Comparison of ENCODE assay signal across 22 cellular contexts in the genomic region with DNA sequence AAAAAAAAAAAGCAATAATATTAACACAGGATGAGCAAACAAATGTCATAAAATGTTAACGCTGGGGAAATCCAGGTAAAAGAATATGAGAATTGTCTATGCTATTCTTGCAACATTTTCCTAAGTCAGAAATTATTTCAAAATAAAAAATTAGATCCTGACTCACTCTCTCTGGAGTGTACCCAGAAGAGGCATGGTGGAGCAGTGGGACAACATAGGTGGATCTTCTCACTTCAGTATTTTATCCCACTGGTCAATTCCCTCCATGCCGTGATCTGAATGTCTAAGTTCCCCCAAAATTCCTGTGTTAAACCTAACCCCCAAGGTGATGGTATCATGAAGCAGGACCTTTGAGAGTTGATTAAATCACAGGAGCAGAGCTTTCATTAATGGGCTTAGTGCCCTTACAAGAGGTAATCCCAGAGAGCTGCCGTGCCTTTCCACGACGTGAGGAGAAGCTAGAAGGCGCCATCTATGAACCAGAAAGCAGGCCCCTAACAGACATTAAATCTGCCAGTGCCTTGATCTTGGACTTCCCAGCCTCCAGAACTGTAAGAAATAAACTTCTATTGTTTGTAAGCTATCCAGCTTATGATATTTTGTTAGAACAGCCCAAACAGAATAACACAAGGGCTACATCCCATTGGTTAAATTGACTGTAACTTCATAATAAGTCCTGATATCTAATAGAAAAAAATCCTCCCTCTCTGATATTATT. TPM values are rescaled to one million over a fixed set of nuclear protein-coding genes. Genes with fewer than 3 reads are reported as not detected.
DNase-seq lines count a peak whose midpoint lies in the region; ATAC-seq, FAIRE-seq and TF ChIP-seq lines count a peak whose summit lies in the region.
"Had no signal": no experiment of that assay in that cellular context is flagged by ENCODE, and none has a peak within 500 bp of the region (broad histone marks: within the 10 kb centered on the region; RNA-seq: fewer than 3 reads in every experiment).

No MANE protein-coding gene starts in this region.

- CTCF ChIA-PET in HepG2 (lab: Yijun Ruan, JAX; ENCODE audit: low intra/inter-chr PET ratio, low total read pairs) (no interaction called here), Caco-2 (lab: Charles Lee) (no interaction called here)
- CTCF ChIA-PET in naive thymus-derived CD4-positive, alpha-beta T cell (lab: Charles Lee), result no interaction called here

- in situ Hi-C loops in HepG2 (cut with HindIII; ENCODE audit: extremely low pct_ligation_motif_present, low pct_unique_long_range_greater_than_20kb), result no loop called here

- H3K36me3 Mint-ChIP-seq in memory B cell, result peaks cover 5% of the 10 kb centered on the region
- no peaks in the 10 kb centered on the region for H3K36me3 Mint-ChIP-seq in Caco-2 (ENCODE audit: insufficient read depth, unreplicated experiment)
- no peaks in the 10 kb centered on the region for H3K36me3 Mint-ChIP-seq in naive thymus-derived CD4-positive, alpha-beta T cell
- H3K36me3 Mint-ChIP-seq: CD8-positive, alpha-beta T cell had no signal

- no peak overlapping the region for H2AFZ ChIP-seq in HepG2 (ENCODE audit: low read length)
- H2AFZ ChIP-seq in Karpas-422 (ENCODE audit: low read length), result no peak overlapping the region

- no peaks in the 10 kb centered on the region for H3K27me3 ChIP-seq in HepG2 (ENCODE audit: control insufficient read depth in 1 of 2, insufficient read depth in 2 of 2, low read length in 2 of 2)
- no peaks in the 10 kb centered on the region for H3K27me3 ChIP-seq in right lobe of liver
- H3K27me3 ChIP-seq in Karpas-422 (ENCODE audit: low read length), result no peaks in the 10 kb centered on the region
- no peaks in the 10 kb centered on the region for H3K27me3 ChIP-seq in esophagus muscularis mucosa
- no peaks in the 10 kb centered on the region for H3K27me3 ChIP-seq in Caco-2 (replicated peaks; ENCODE audit: control insufficient read depth, insufficient read depth, low read length)
- H3K27me3 ChIP-seq in naive thymus-derived CD4-positive, alpha-beta T cell (ENCODE audit: control insufficient read depth in 2 of 2, insufficient read depth in 2 of 2, low read length in 2 of 2), result no peaks in the 10 kb centered on the region

- H3K27me3 Mint-ChIP-seq in memory B cell (no peaks in the 10 kb centered on the region), Caco-2 (ENCODE audit: insufficient read depth, unreplicated experiment) (no peaks in the 10 kb centered on the region)
- H3K27me3 Mint-ChIP-seq in naive thymus-derived CD4-positive, alpha-beta T cell, result peaks cover 0 to 24% (median 0%) of the 10 kb centered on the region in 5 donors

- no peak overlapping the region for H3K4me2 ChIP-seq in HepG2 (ENCODE audit: low read depth, low read length)
- H3K4me2 ChIP-seq in Karpas-422 (ENCODE audit: low read depth, low read length, poor library complexity, severe bottlenecking), result peak overlapping the region; percentile 66
- H3K4me2 ChIP-seq: A549 had no signal

- H4K20me1 ChIP-seq in HepG2 (ENCODE audit: insufficient read depth, low read length) (peaks cover 10% of the 10 kb centered on the region; the same call in 1 of the 2 replicates), Karpas-422 (ENCODE audit: insufficient read depth, low read depth, low read length) (peaks cover 11% of the 10 kb centered on the region; the same call in 1 of the 2 replicates)

- H3K27ac Mint-ChIP-seq in memory B cell (peak overlapping the region; percentile 75), Caco-2 (ENCODE audit: unreplicated experiment) (no peak overlapping the region)
- no peak overlapping the region for H3K27ac Mint-ChIP-seq in naive thymus-derived CD4-positive, alpha-beta T cell
- H3K27ac Mint-ChIP-seq: CD8-positive, alpha-beta T cell had no signal

- H3K4me3 Mint-ChIP-seq in memory B cell (no peak overlapping the region), Caco-2 (ENCODE audit: unreplicated experiment) (no peak overlapping the region)
- H3K4me3 Mint-ChIP-seq in naive thymus-derived CD4-positive, alpha-beta T cell, result no peak overlapping the region
- H3K4me3 Mint-ChIP-seq: CD8-positive, alpha-beta T cell had no signal

- no peak for ATAC-seq in HepG2
- no peak for ATAC-seq in right lobe of liver
- ATAC-seq in memory B cell (ENCODE audit: low read depth), result no peak
- no peak for ATAC-seq in naive thymus-derived CD4-positive, alpha-beta T cell
- ATAC-seq: A549; CD8-positive, alpha-beta T cell; SK-N-SH treated with all-trans-retinoic acid at 6 μM for 48 hours had no signal

- WGBS in HepG2 (ENCODE audit: low lambda C conversion rate), result 94% methylated on average over 6 of the region's 6 CpGs
- WGBS in right lobe of liver (ENCODE audit: insufficient coverage, low coverage, low lambda C conversion rate, missing lambda C conversion rate), result 76% methylated on average over 3 of the region's 6 CpGs
- 88% methylated on average over 6 of the region's 6 CpGs for WGBS in esophagus muscularis mucosa

- no peaks in the 10 kb centered on the region for H3K9me2 ChIP-seq in Karpas-422 (replicated peaks; ENCODE audit: insufficient read depth, low read length)

- H3K27ac ChIP-seq in HepG2 (ENCODE audit: extremely low read length, insufficient read depth, low read length) (no peak overlapping the region), right lobe of liver (no peak overlapping the region), Karpas-422 (ENCODE audit: low read length) (peak overlapping the region; percentile 94), esophagus muscularis mucosa (replicated peaks in 1 of 4) (no peak overlapping the region)
- H3K27ac ChIP-seq in naive thymus-derived CD4-positive, alpha-beta T cell (ENCODE audit: low read depth, low read length), result no peak overlapping the region
- H3K27ac ChIP-seq: A549 had no signal

- H3K9ac ChIP-seq in HepG2 (ENCODE audit: insufficient read depth, low read depth, low read length), result no peak overlapping the region
- no peak overlapping the region for H3K9ac ChIP-seq in Karpas-422 (ENCODE audit: low read length)

- no peaks in the 10 kb centered on the region for H3K9me3 ChIP-seq in HepG2 (ENCODE audit: low read length)
- no peaks in the 10 kb centered on the region for H3K9me3 ChIP-seq in right lobe of liver
- H3K9me3 ChIP-seq in Karpas-422 (ENCODE audit: low read length), result no peaks in the 10 kb centered on the region
- H3K9me3 ChIP-seq in esophagus muscularis mucosa, result no peaks in the 10 kb centered on the region
- H3K9me3 ChIP-seq in Caco-2, result peaks cover 1% of the 10 kb centered on the region; the same call in 1 of the 2 replicates
- no peaks in the 10 kb centered on the region for H3K9me3 ChIP-seq in naive thymus-derived CD4-positive, alpha-beta T cell (ENCODE audit: control insufficient read depth in 2 of 3, low read length in 3 of 3)
- H3K9me3 ChIP-seq: A549 had no signal

- BruUV-seq in HepG2 (replicated peaks; lab: Mats Ljungman, UMichigan) (no TSS peak), Caco-2 (replicated peaks; lab: Mats Ljungman, UMichigan) (no TSS peak)

- H3K4me1 ChIP-seq in HepG2 (ENCODE audit: insufficient read depth, low read length) (peaks cover 42% of the 10 kb centered on the region), right lobe of liver (no peaks in the 10 kb centered on the region), Karpas-422 (ENCODE audit: low read length) (peaks cover 84% of the 10 kb centered on the region), esophagus muscularis mucosa (peaks cover 0 to 30% (median 27%) of the 10 kb centered on the region in 4 donors), Caco-2 (0 out of 2 replicates have a peak, but pooled peaks cover 4% of the 10 kb centered on the region)
- no peaks in the 10 kb centered on the region for H3K4me1 ChIP-seq in naive thymus-derived CD4-positive, alpha-beta T cell (ENCODE audit: control insufficient read depth in 2 of 2, insufficient read depth in 2 of 2, low read length in 2 of 2)

- TF ChIP-seq CTCF in HepG2 (CRISPR knock-in tag; IDR thresholded peaks at IDR 0.05) (no peak), right lobe of liver (IDR thresholded peaks at IDR 0.05) (no peak), esophagus muscularis mucosa (IDR thresholded peaks at IDR 0.05) (no peak), Caco-2 (IDR thresholded peaks at IDR 0.05; ENCODE audit: insufficient read depth in 1 of 2, low read depth in 1 of 2, low read length in 1 of 2, severe bottlenecking in 1 of 2, unreplicated experiment in 1 of 2) (no peak)

- FAIRE-seq in HepG2 (lab: Jason Lieb, UNC), result no peak
- FAIRE-seq: G401.6, RCC 7860 had no signal

- no peak for TF ChIP-seq POLR2A in HepG2 (IDR thresholded peaks at IDR 0.05; ENCODE audit: insufficient read depth in 1 of 2, low read depth in 2 of 2, low read length in 2 of 2)
- TF ChIP-seq POLR2A in right lobe of liver (IDR thresholded peaks at IDR 0.05), result no peak
- no peak for TF ChIP-seq POLR2A in esophagus muscularis mucosa (IDR thresholded peaks at IDR 0.05; ENCODE audit: low read depth)

- no peak overlapping the region for H3K4me3 ChIP-seq in HepG2 (replicated peaks in 1 of 3; ENCODE audit: insufficient read depth in 1 of 3, low read depth in 2 of 3, low read length in 3 of 3)
- H3K4me3 ChIP-seq in right lobe of liver, result no peak overlapping the region
- H3K4me3 ChIP-seq in Karpas-422 (ENCODE audit: low read length), result no peak overlapping the region
- no peak overlapping the region for H3K4me3 ChIP-seq in esophagus muscularis mucosa
- H3K4me3 ChIP-seq in Caco-2 (ENCODE audit: low read depth, low read length), result no peak overlapping the region
- no peak overlapping the region for H3K4me3 ChIP-seq in naive thymus-derived CD4-positive, alpha-beta T cell (ENCODE audit: low read length)
- H3K4me3 ChIP-seq: A549 had no signal

- H3K36me3 ChIP-seq in HepG2 (replicated peaks in 1 of 2; ENCODE audit: control insufficient read depth in 1 of 2, insufficient read depth in 2 of 2, low read length in 2 of 2) (no peaks in the 10 kb centered on the region), right lobe of liver (no peaks in the 10 kb centered on the region), Karpas-422 (ENCODE audit: insufficient read depth, low read length) (no peaks in the 10 kb centered on the region), esophagus muscularis mucosa (no peaks in the 10 kb centered on the region), Caco-2 (ENCODE audit: control insufficient read depth, insufficient read depth, low read length) (no peaks in the 10 kb centered on the region)
- no peaks in the 10 kb centered on the region for H3K36me3 ChIP-seq in naive thymus-derived CD4-positive, alpha-beta T cell (ENCODE audit: control insufficient read depth in 2 of 3, insufficient read depth in 3 of 3, low read length in 3 of 3)

- TF ChIP-seq RAD21 in HepG2 (CRISPR knock-in tag; IDR thresholded peaks at IDR 0.05), result no peak

- intact Hi-C loops in HepG2 (cut with micrococcal nuclease; ENCODE audit: unreplicated experiment) (no loop called here), right lobe of liver (cut with DNase I) (no loop called here), esophagus muscularis mucosa (cut with DNase I) (no loop called here), Caco-2 (cut with micrococcal nuclease; ENCODE audit: unreplicated experiment) (no loop called here)
- intact Hi-C loops in naive thymus-derived CD4-positive, alpha-beta T cell (cut with micrococcal nuclease), result no loop called here

- H3K4me1 Mint-ChIP-seq in memory B cell (peaks cover 45% of the 10 kb centered on the region), Caco-2 (ENCODE audit: low read depth, unreplicated experiment) (peaks cover 16% of the 10 kb centered on the region)
- H3K4me1 Mint-ChIP-seq in naive thymus-derived CD4-positive, alpha-beta T cell, result peaks cover 2 to 63% (median 27%) of the 10 kb centered on the region in 7 donors

- TF ChIP-seq EP300 in HepG2 (IDR thresholded peaks at IDR 0.05; ENCODE audit: low read depth in 2 of 2, low read length in 2 of 2), result no peak
- TF ChIP-seq EP300 in HepG2 (CRISPR knock-in tag; IDR thresholded peaks at IDR 0.05; ENCODE audit: borderline replicate concordance), result no peak
- TF ChIP-seq EP300 in esophagus muscularis mucosa (IDR thresholded peaks at IDR 0.05), result no peak

- POLR2A ChIA-PET in HepG2 (lab: Yijun Ruan, JAX) (no interaction called here), Caco-2 (lab: Charles Lee) (no interaction called here)
- POLR2A ChIA-PET in naive thymus-derived CD4-positive, alpha-beta T cell (lab: Charles Lee), result no interaction called here

- H3K9me3 Mint-ChIP-seq in memory B cell (no peaks in the 10 kb centered on the region), Caco-2 (ENCODE audit: unreplicated experiment) (no peaks in the 10 kb centered on the region)
- H3K9me3 Mint-ChIP-seq in naive thymus-derived CD4-positive, alpha-beta T cell, result no peaks in the 10 kb centered on the region
- H3K9me3 Mint-ChIP-seq: CD8-positive, alpha-beta T cell had no signal

- H3K79me2 ChIP-seq in HepG2 (ENCODE audit: insufficient read depth, low read length) (peaks cover 90% of the 10 kb centered on the region), Karpas-422 (ENCODE audit: low read length) (peaks cover 97% of the 10 kb centered on the region)

- DNase-seq in HepG2 (ENCODE audit: low spot score) (no peak), right lobe of liver (no peak), Karpas-422 (no peak), memory B cell (ENCODE audit: low spot score in 2 of 2) (no peak), esophagus muscularis mucosa (ENCODE audit: extremely low spot score) (no peak), Caco-2 (no peak)
- DNase-seq in naive thymus-derived CD4-positive, alpha-beta T cell, result no peak
- DNase-seq: AML-193; C1 segment of cervical spinal cord; CD8-positive, alpha-beta T cell; Kasumi-1; MV-4-11; NCI-H1105; NCI-H1436 treated with DMSO at 0.1 percent for 48 hours; NCI-H187 treated with DMSO at 0.1 percent for 48 hours; NCI-H2171 treated with DMSO at 0.1 percent for 48 hours; NCI-H345; NCI-H510A treated with DMSO at 0.1 percent for 48 hours had no signal

RNA-seq across cellular contexts. Expression of gene USP6NL, which starts 35.2 kb away (rescaled TPM):
- total RNA-seq in HepG2 (2016; rRNA removed; fragmentation: Illumina TruSeq; extraction: Trizol) (22.9 and 26.2 TPM in 2 replicates), right lobe of liver (10 to 100 TPM in 5 of 6 experiments, 1 to 10 TPM in 1; 8.4 to 15.3 (median 11.5) TPM), esophagus muscularis mucosa (10 to 100 TPM; 10.4 to 14.9 (median 13.2) TPM), Caco-2 (2022) (34.1 and 35.6 TPM in 2 replicates)
- 6.3 and 6.6 TPM in 2 replicates for total RNA-seq in HepG2 (2016; cell fraction: cytosol; rRNA removed; fragmentation: Illumina TruSeq; extraction: Trizol; ENCODE audit: low read depth)
- 22.4 and 23.0 TPM in 2 replicates for total RNA-seq in HepG2 (2016; cell fraction: insoluble cytoplasmic fraction; rRNA removed; fragmentation: Illumina TruSeq; extraction: Trizol)
- total RNA-seq in HepG2 (2016; cell fraction: membrane; rRNA removed; fragmentation: Illumina TruSeq; extraction: Trizol), result 19.5 and 20.2 TPM in 2 replicates
- total RNA-seq in HepG2 (2016; cell fraction: nucleus; rRNA removed; fragmentation: Illumina TruSeq; extraction: Trizol), result 24.0 and 25.4 TPM in 2 replicates
- polyA plus RNA-seq in HepG2 (2011; rRNA removed), result 10.0 and 10.5 TPM in 2 replicates
- polyA plus RNA-seq in HepG2 (2011; cell fraction: cytosol; rRNA removed), result 7.8 and 8.5 TPM in 2 replicates
- polyA plus RNA-seq in HepG2 (2011; cell fraction: nucleus; rRNA removed), result 9.9 and 11.7 TPM in 2 replicates
- 11.7 and 11.8 TPM in 2 replicates for polyA plus RNA-seq in HepG2 (2012)
- 6.4 and 6.6 TPM in 2 replicates for polyA plus RNA-seq in HepG2 (2016; cell fraction: cytosol; fragmentation: Illumina TruSeq; extraction: Trizol; ENCODE audit: low read depth)
- polyA plus RNA-seq in HepG2 (2016; cell fraction: insoluble cytoplasmic fraction; fragmentation: Illumina TruSeq; extraction: Trizol; ENCODE audit: low read depth), result 21.5 and 23.7 TPM in 2 replicates
- 14.7 and 15.3 TPM in 2 replicates for polyA plus RNA-seq in HepG2 (2016; cell fraction: membrane; fragmentation: Illumina TruSeq; extraction: Trizol; ENCODE audit: low read depth)
- 17.9 and 18.1 TPM in 2 replicates for polyA plus RNA-seq in HepG2 (2016; cell fraction: nucleus; fragmentation: Illumina TruSeq; extraction: Trizol; ENCODE audit: insufficient read depth, low read depth)
- polyA minus RNA-seq in HepG2 (2011; rRNA and poly(A)+ RNA removed; ENCODE audit: low replicate concordance), result 7.3 and 18.7 TPM in 2 replicates
- 10.2 and 11.8 TPM in 2 replicates for polyA minus RNA-seq in HepG2 (2011; cell fraction: cytosol; rRNA and poly(A)+ RNA removed)
- 45.0 and 45.6 TPM in 2 replicates for polyA minus RNA-seq in HepG2 (2011; cell fraction: nucleus; rRNA and poly(A)+ RNA removed)
- 54.3 and 63.9 TPM in 2 replicates for total RNA-seq in Karpas-422 (2014; rRNA removed; shearing (Covaris generic); ENCODE audit: low replicate concordance)
- total RNA-seq in naive thymus-derived CD4-positive, alpha-beta T cell, result 1 to 10 TPM in 4 of 5 experiments, under 1 TPM in 1; 0.70 to 6.6 (median 5.0) TPM
- 1 to 10 TPM; 2.2 to 4.6 TPM for polyA plus RNA-seq in naive thymus-derived CD4-positive, alpha-beta T cell
